In genomic region chr2:219521066-219521880, GRCh38 we compare ENCODE assay signal across 8 cellular contexts. TPM values are rescaled to one million over a fixed set of nuclear protein-coding genes. Genes with fewer than 3 reads are reported as not detected.
A peak's percentile ranks its signal among the peaks of the same experiment; 100 is the strongest.
DNase-seq lines count a peak whose midpoint lies in the region; ATAC-seq, FAIRE-seq and TF ChIP-seq lines count a peak whose summit lies in the region.

No MANE protein-coding gene starts in this region.

- H3K27me3 ChIP-seq in GM12878 (replicated peaks in 1 of 2; ENCODE audit: control insufficient read depth in 2 of 2, insufficient read depth in 2 of 2, low read length in 1 of 2): peaks cover 16 to 20% of the 10 kb centered on the region in 2 experiments

- DNase-seq in NCI-H510A treated with DMSO at 0.1 percent for 48 hours (lab: John Stamatoyannopoulos, UW) (peak; percentile 15), NCI-H510A (lab: John Stamatoyannopoulos, UW) (no peak), NB4 (ENCODE audit: low read depth) (peak; percentile 55), GM12878 (ENCODE audit: low read depth, low spot score) (no peak), left colon (no peak), NCI-H774 (lab: John Stamatoyannopoulos, UW) (no peak)

- H3K79me2 ChIP-seq in GM12878 (ENCODE audit: control insufficient read depth, insufficient read depth, low read length): no peaks in the 10 kb centered on the region

- no peak for TF ChIP-seq EP300 in GM12878 (IDR thresholded peaks at IDR 0.05; ENCODE audit: borderline replicate concordance in 1 of 2, control insufficient read depth in 1 of 2, low read depth in 2 of 2, low read length in 2 of 2)

- no peaks in the 10 kb centered on the region for H4K20me1 ChIP-seq in GM12878 (ENCODE audit: control insufficient read depth, insufficient read depth)

- SMC1A ChIA-PET in GM12878 (lab: Charles Lee; ENCODE audit: uncharacterized antibody, unreplicated experiment): interaction anchor here (0.9 kb wide), 1 partner anchor 9 kb away, joined by 3 read pairs; no protein-coding TSS in a partner anchor

- ATAC-seq in GM12878: peak; percentile 62
- peak; percentile 35 for ATAC-seq in left colon
- no peak for ATAC-seq in HG03135 (IDR thresholded peaks at IDR 0.05; ENCODE audit: unreplicated experiment)
- no peak for ATAC-seq in GM18502 (IDR thresholded peaks at IDR 0.05; ENCODE audit: poor library complexity, unreplicated experiment)

- H3K36me3 ChIP-seq in GM12878 (ENCODE audit: control insufficient read depth in 2 of 2, insufficient read depth in 2 of 2, low read length in 1 of 2): no peaks in the 10 kb centered on the region

- in situ Hi-C loops in GM12878 (cut with MboI): no loop called here

- TF ChIP-seq POLR2A in NB4 (IDR thresholded peaks at IDR 0.05; ENCODE audit: extremely low read depth, insufficient read length): no peak
- no peak for TF ChIP-seq POLR2A in GM12878 (IDR thresholded peaks at IDR 0.05; ENCODE audit: low read depth, low read length)

- TF ChIP-seq CTCF in NB4 (IDR thresholded peaks at IDR 0.05; ENCODE audit: low read depth, low read length) (peak; percentile 76), GM12878 (IDR thresholded peaks at IDR 0.05 in 2 of 3, conservative IDR thresholded peaks at IDR 0.05 in 1 of 3; ENCODE audit: control insufficient read depth in 2 of 3, extremely low read depth in 1 of 3, insufficient read depth in 1 of 3, low read depth in 3 of 3, low read length in 3 of 3) (peak; percentile 16 to 40 (median 29); a peak in 4 of 6 replicates)

- H3K9me3 ChIP-seq in GM12878 (replicated peaks; ENCODE audit: control insufficient read depth, insufficient read depth, low read length): no peaks in the 10 kb centered on the region

- 9% methylated on average over 8 of the region's 14 CpGs for WGBS in GM12878 (ENCODE audit: insufficient coverage, insufficient replicate concordance, low lambda C conversion rate, missing lambda C conversion rate)

- no peak overlapping the region for H2AFZ ChIP-seq in GM12878 (ENCODE audit: control insufficient read depth, low read depth, low read length)

- CTCF ChIA-PET in GM12878 (lab: Yijun Ruan, JAX): interaction anchor here (1.0 to 2.3 kb wide), 4 partner anchors 9 to 119 kb away, joined by 3 to 9 read pairs (median 4); no protein-coding TSS in a partner anchor

- FAIRE-seq in GM12878 (lab: Jason Lieb, UNC): no peak

- RAD21 ChIA-PET in GM12878 (lab: Charles Lee; ENCODE audit: unreplicated experiment): no interaction called here

- H3K4me3 ChIP-seq in NB4 (ENCODE audit: low read depth, low read length) (no peak overlapping the region), GM12878 (no peak overlapping the region)

- no peak for TF ChIP-seq RAD21 in GM12878 (IDR thresholded peaks at IDR 0.05; ENCODE audit: insufficient read depth, low read depth, low read length)

- H3K4me2 ChIP-seq in GM12878 (ENCODE audit: control insufficient read depth, insufficient read depth): no peak overlapping the region

- intact Hi-C loops in GM12878 (cut with micrococcal nuclease; ENCODE audit: unreplicated experiment): no loop called here
- intact Hi-C loops in left colon (cut with DNase I, micrococcal nuclease): loop anchor here (10.0 kb wide), 1 partner anchor 46 kb away; no protein-coding TSS in a partner anchor

- no peak overlapping the region for H3K9ac ChIP-seq in GM12878 (ENCODE audit: control insufficient read depth, insufficient read depth, low read length)

- no peaks in the 10 kb centered on the region for H3K4me1 ChIP-seq in GM12878 (ENCODE audit: control insufficient read depth, insufficient read depth, low read length)

- POLR2A ChIA-PET in GM12878 (lab: Charles Lee): no interaction called here

- no TSS peak for BruUV-seq in GM12878 (replicated peaks; lab: Mats Ljungman, UMichigan)

- no peak overlapping the region for H3K27ac ChIP-seq in GM12878 (ENCODE audit: control insufficient read depth, insufficient read depth)

RNA-seq across cellular contexts. Expression of gene ASIC4, which starts 7.0 kb away (rescaled TPM):
- 0.22 and 0.25 TPM in 2 replicates for total RNA-seq in GM12878 (2013; cell fraction: nucleolus; rRNA removed)
- total RNA-seq in GM12878 (2014; rRNA removed) (not detected in 2 replicates), GM12878 (2014; rRNA removed; fragmentation: Illumina TruSeq; extraction: Trizol) (not detected in 2 replicates), GM12878 (2021) (not detected in 2 replicates), left colon (not detected)
- polyA plus RNA-seq in GM12878 (2011; ENCODE audit: low read depth): not detected
- polyA plus RNA-seq in GM12878 (2011; rRNA removed) (not detected in 2 replicates), GM12878 (2014; fragmentation: Illumina TruSeq; extraction: Trizol) (0.01 TPM in 1 of 2 replicates, not detected in the other), GM12878 (2014; fragmentation: Nextera tagmentation; extraction: Ambion mirVana) (not detected), GM12878 (2014; rRNA removed) (not detected in 2 replicates), GM12878 (2016; fragmentation: Nextera tagmentation; extraction: Ambion mirVana) (not detected)
- polyA plus RNA-seq in GM12878 (2011; cell fraction: cytosol; rRNA removed): not detected in 2 replicates
- polyA plus RNA-seq in GM12878 (2011; cell fraction: nucleus; rRNA removed): 0.09 and 0.10 TPM in 2 replicates
- 0.06 and 0.08 TPM in 2 replicates for polyA plus RNA-seq in GM12878 (2012)
- polyA minus RNA-seq in GM12878 (2011; rRNA and poly(A)+ RNA removed): not detected in 2 replicates
- polyA minus RNA-seq in GM12878 (2011; cell fraction: cytosol; rRNA and poly(A)+ RNA removed): not detected in 2 replicates
- polyA minus RNA-seq in GM12878 (2011; cell fraction: nucleus; rRNA and poly(A)+ RNA removed): 0.10 TPM in 1 of 2 replicates, not detected in the other

RNA-seq across cellular contexts. Expression of gene CHPF, which starts 22.3 kb away (rescaled TPM):
- total RNA-seq in GM12878 (2013; cell fraction: nucleolus; rRNA removed): 10.3 and 11.3 TPM in 2 replicates
- total RNA-seq in GM12878 (2014; rRNA removed) (12.5 and 15.2 TPM in 2 replicates), GM12878 (2014; rRNA removed; fragmentation: Illumina TruSeq; extraction: Trizol) (1.2 and 2.0 TPM in 2 replicates), GM12878 (2021) (11.6 and 12.2 TPM in 2 replicates), left colon (10 to 100 TPM; 27.8 to 37.2 TPM)
- 1.8 TPM for polyA plus RNA-seq in GM12878 (2011; ENCODE audit: low read depth)
- polyA plus RNA-seq in GM12878 (2011; rRNA removed) (0.89 and 2.2 TPM in 2 replicates), GM12878 (2014; fragmentation: Illumina TruSeq; extraction: Trizol) (0.16 and 0.75 TPM in 2 replicates), GM12878 (2014; fragmentation: Nextera tagmentation; extraction: Ambion mirVana) (under 1 TPM in 1 of 2 experiments, not detected in 1; 0.09 TPM), GM12878 (2014; rRNA removed) (8.3 and 11.5 TPM in 2 replicates), GM12878 (2016; fragmentation: Nextera tagmentation; extraction: Ambion mirVana) (10 to 100 TPM; 14.2 to 17.4 TPM)
- polyA plus RNA-seq in GM12878 (2011; cell fraction: cytosol; rRNA removed): 4.3 and 7.3 TPM in 2 replicates
- 7.0 and 8.1 TPM in 2 replicates for polyA plus RNA-seq in GM12878 (2011; cell fraction: nucleus; rRNA removed)
- polyA plus RNA-seq in GM12878 (2012): 8.3 and 8.9 TPM in 2 replicates
- polyA minus RNA-seq in GM12878 (2011; rRNA and poly(A)+ RNA removed): 1.3 and 5.0 TPM in 2 replicates
- polyA minus RNA-seq in GM12878 (2011; cell fraction: cytosol; rRNA and poly(A)+ RNA removed): 4.2 and 4.3 TPM in 2 replicates
- polyA minus RNA-seq in GM12878 (2011; cell fraction: nucleus; rRNA and poly(A)+ RNA removed): 4.6 and 7.0 TPM in 2 replicates

RNA-seq across cellular contexts. Expression of gene TMEM198, which starts 22.6 kb away (rescaled TPM):
- total RNA-seq in GM12878 (2013; cell fraction: nucleolus; rRNA removed): 0.69 and 1.1 TPM in 2 replicates
- total RNA-seq in GM12878 (2014; rRNA removed) (0.49 and 0.73 TPM in 2 replicates), GM12878 (2014; rRNA removed; fragmentation: Illumina TruSeq; extraction: Trizol) (0.23 and 0.27 TPM in 2 replicates), GM12878 (2021) (1.1 and 1.2 TPM in 2 replicates), left colon (1 to 10 TPM; 1.4 to 1.6 TPM)
- 0.10 TPM for polyA plus RNA-seq in GM12878 (2011; ENCODE audit: low read depth)
- polyA plus RNA-seq in GM12878 (2011; rRNA removed) (0.23 and 0.56 TPM in 2 replicates), GM12878 (2014; fragmentation: Illumina TruSeq; extraction: Trizol) (0.16 TPM in 1 of 2 replicates, not detected in the other), GM12878 (2014; fragmentation: Nextera tagmentation; extraction: Ambion mirVana) (not detected), GM12878 (2014; rRNA removed) (1.2 TPM in 2 replicates), GM12878 (2016; fragmentation: Nextera tagmentation; extraction: Ambion mirVana) (under 1 TPM; 0.46 to 0.92 TPM)
- polyA plus RNA-seq in GM12878 (2011; cell fraction: cytosol; rRNA removed): 0.90 and 1.5 TPM in 2 replicates
- 10.8 and 15.0 TPM in 2 replicates for polyA plus RNA-seq in GM12878 (2011; cell fraction: nucleus; rRNA removed)
- polyA plus RNA-seq in GM12878 (2012): 0.65 and 0.67 TPM in 2 replicates
- 0.22 and 0.46 TPM in 2 replicates for polyA minus RNA-seq in GM12878 (2011; rRNA and poly(A)+ RNA removed)
- not detected in 2 replicates for polyA minus RNA-seq in GM12878 (2011; cell fraction: cytosol; rRNA and poly(A)+ RNA removed)
- polyA minus RNA-seq in GM12878 (2011; cell fraction: nucleus; rRNA and poly(A)+ RNA removed): 0.48 and 0.86 TPM in 2 replicates

RNA-seq across cellular contexts. Expression of gene GMPPA, which starts 22.6 kb away (rescaled TPM):
- 20.1 and 20.9 TPM in 2 replicates for total RNA-seq in GM12878 (2013; cell fraction: nucleolus; rRNA removed)
- total RNA-seq in GM12878 (2014; rRNA removed) (44.6 and 45.9 TPM in 2 replicates), GM12878 (2014; rRNA removed; fragmentation: Illumina TruSeq; extraction: Trizol) (23.4 and 24.4 TPM in 2 replicates), GM12878 (2021) (37.6 and 45.3 TPM in 2 replicates), left colon (10 to 100 TPM; 44.8 to 56.1 TPM)
- 51.7 TPM for polyA plus RNA-seq in GM12878 (2011; ENCODE audit: low read depth)
- polyA plus RNA-seq in GM12878 (2011; rRNA removed) (31.1 and 53.6 TPM in 2 replicates), GM12878 (2014; fragmentation: Illumina TruSeq; extraction: Trizol) (35.6 and 38.9 TPM in 2 replicates), GM12878 (2014; fragmentation: Nextera tagmentation; extraction: Ambion mirVana) (10 to 100 TPM in 1 of 2 experiments, 1 to 10 TPM in 1; 1.9 to 10.2 TPM), GM12878 (2014; rRNA removed) (49.9 and 54.5 TPM in 2 replicates), GM12878 (2016; fragmentation: Nextera tagmentation; extraction: Ambion mirVana) (10 to 100 TPM; 66.8 to 83.2 TPM)
- 80.7 and 80.9 TPM in 2 replicates for polyA plus RNA-seq in GM12878 (2011; cell fraction: cytosol; rRNA removed)
- polyA plus RNA-seq in GM12878 (2011; cell fraction: nucleus; rRNA removed): 106 and 110 TPM in 2 replicates
- 47.7 and 54.4 TPM in 2 replicates for polyA plus RNA-seq in GM12878 (2012)
- polyA minus RNA-seq in GM12878 (2011; rRNA and poly(A)+ RNA removed): 53.2 and 62.3 TPM in 2 replicates
- 16.4 and 26.6 TPM in 2 replicates for polyA minus RNA-seq in GM12878 (2011; cell fraction: cytosol; rRNA and poly(A)+ RNA removed)
- 18.9 and 24.5 TPM in 2 replicates for polyA minus RNA-seq in GM12878 (2011; cell fraction: nucleus; rRNA and poly(A)+ RNA removed)

RNA-seq across cellular contexts. Expression of gene OBSL1, which starts 50.1 kb away (rescaled TPM):
- not detected in 2 replicates for total RNA-seq in GM12878 (2013; cell fraction: nucleolus; rRNA removed)
- total RNA-seq in GM12878 (2014; rRNA removed) (not detected in 2 replicates), GM12878 (2014; rRNA removed; fragmentation: Illumina TruSeq; extraction: Trizol) (not detected in 2 replicates), GM12878 (2021) (0.48 and 0.77 TPM in 2 replicates), left colon (10 to 100 TPM; 11.0 to 11.9 TPM)
- polyA plus RNA-seq in GM12878 (2011; ENCODE audit: low read depth): not detected
- polyA plus RNA-seq in GM12878 (2011; rRNA removed) (not detected in 2 replicates), GM12878 (2014; fragmentation: Illumina TruSeq; extraction: Trizol) (not detected in 2 replicates), GM12878 (2014; fragmentation: Nextera tagmentation; extraction: Ambion mirVana) (not detected), GM12878 (2014; rRNA removed) (not detected in 2 replicates), GM12878 (2016; fragmentation: Nextera tagmentation; extraction: Ambion mirVana) (under 1 TPM in 1 of 2 experiments, not detected in 1; 0.14 TPM)
- not detected in 2 replicates for polyA plus RNA-seq in GM12878 (2011; cell fraction: cytosol; rRNA removed)
- 0.07 and 0.10 TPM in 2 replicates for polyA plus RNA-seq in GM12878 (2011; cell fraction: nucleus; rRNA removed)
- 0.20 TPM in 1 of 2 replicates, not detected in the other for polyA plus RNA-seq in GM12878 (2012)
- 0.07 TPM in 1 of 2 replicates, not detected in the other for polyA minus RNA-seq in GM12878 (2011; rRNA and poly(A)+ RNA removed)
- 0.94 and 1.3 TPM in 2 replicates for polyA minus RNA-seq in GM12878 (2011; cell fraction: cytosol; rRNA and poly(A)+ RNA removed)
- polyA minus RNA-seq in GM12878 (2011; cell fraction: nucleus; rRNA and poly(A)+ RNA removed): 0.29 TPM in 1 of 2 replicates, not detected in the other

Comparison
In these comparisons a context has a peak if more than half of its experiments do, and no peak if none do; other contexts are left out.
1. DNase-seq: peak in NCI-H510A treated with DMSO at 0.1 percent for 48 hours (single experiment) and NB4 (single experiment); none in NCI-H510A (single experiment), GM12878 (single experiment), left colon (0 of 2) and NCI-H774 (single experiment).
2. ATAC-seq: peak in GM12878 (single experiment) and left colon (single experiment); none in HG03135 (single experiment) and GM18502 (single experiment).